In genomic region chr7:124364283-124364682, GRCh38 we compare ENCODE assay signal across 22 cellular contexts.
"Had no signal": no experiment of that assay in that cellular context is flagged by ENCODE, and none has a peak within 500 bp of the region (broad histone marks: within the 10 kb centered on the region; RNA-seq: fewer than 3 reads in every experiment).

No MANE protein-coding gene starts in this region.

- H3K4me3 ChIP-seq: gastroesophageal sphincter, neural progenitor cell, right lobe of liver, skin epidermis, thyroid gland had no signal

- ATAC-seq: activated CD4-positive, CD25-positive, alpha-beta regulatory T cell treated with anti-CD3 and anti-CD28 coated beads, Interleukin-2, amount 50 U/mL, for 24 hours; activated naive CD8-positive, alpha-beta T cell treated with anti-CD3 and anti-CD28 coated beads, Interleukin-2, amount 50 U/mL, for 24 hours; gastroesophageal sphincter; left ventricle myocardium superior; naive thymus-derived CD8-positive, alpha-beta T cell; right lobe of liver had no signal

- H3K27me3 ChIP-seq: gastroesophageal sphincter, neural progenitor cell, right lobe of liver, thyroid gland had no signal

- DNase-seq: activated CD4-positive, alpha-beta memory T cell treated with anti-CD3 and anti-CD28 coated beads, Interleukin-2, amount 10 ng/mL, durations not matched to agents 7 days and 5 days; activated CD4-positive, alpha-beta T cell treated with anti-CD3 and anti-CD28 coated beads, Interleukin-2, amount 10 ng/mL, durations not matched to agents 24 days and 14 days; activated effector memory CD4-positive, alpha-beta T cell treated with anti-CD3 and anti-CD28 coated beads, Interleukin-2, amount 50 U/mL, for 16 hours; activated naive CD4-positive, alpha-beta T cell treated with anti-CD3 and anti-CD28 coated beads, Interleukin-2, amount 50 U/mL, for 16 hours; activated naive CD8-positive, alpha-beta T cell treated with anti-CD3 and anti-CD28 coated beads, Interleukin-2, amount 50 U/mL, for 24 hours; cerebellar nuclear complex; cortex of kidney; head of caudate nucleus; left ventricle myocardium superior; mammary epithelial cell; naive thymus-derived CD8-positive, alpha-beta T cell; posterior cingulate gyrus; right lobe of liver; stimulated activated CD4-positive, alpha-beta T cell treated with anti-CD3 and anti-CD28 coated beads, Interleukin-1b, Interleukin-23, amount 100 ng/mL, for 48 hours; substantia nigra; thyroid gland had no signal

- H3K4me1 ChIP-seq: gastroesophageal sphincter, neural progenitor cell, right lobe of liver, thyroid gland had no signal

- H3K9me3 ChIP-seq: right lobe of liver, thyroid gland had no signal

- H3K27ac ChIP-seq: epithelial cell of prostate, gastroesophageal sphincter, neural progenitor cell, right lobe of liver, skin epidermis, thyroid gland, VCaP had no signal

- H3K36me3 ChIP-seq: gastroesophageal sphincter, neural progenitor cell, right lobe of liver, thyroid gland had no signal
